ENCODE assay signal across 16 cellular contexts in genomic region chr11:127259118-127259517, GRCh38.
"Had no signal": no experiment of that assay in that cellular context is flagged by ENCODE, and none has a peak within 500 bp of the region (broad histone marks: within the 10 kb centered on the region; RNA-seq: fewer than 3 reads in every experiment).

No MANE protein-coding gene starts in this region.

- DNase-seq: colonic mucosa; effector CD4-positive, alpha-beta T cell; foreskin melanocyte; heart left ventricle; hippocampal formation; kidney glomerular epithelial cell; naive thymus-derived CD4-positive, alpha-beta T cell; nephron progenitor cell; psoas muscle; retina; right lobe of liver; stimulated activated CD4-positive, alpha-beta T cell treated with anti-CD3 and anti-CD28 coated beads, Interleukin-4, amount 100 ng/mL, for 1 hour; tibial artery had no signal

- H3K27me3 Mint-ChIP-seq: stimulated activated memory B cell treated with anti-CD40 and anti-IgM and Interleukin-4, amounts not matched to agents 10 μg/mL and 1 μg/mL and 100 μg/mL, for 72 hours; stimulated activated naive CD8-positive, alpha-beta T cell treated with anti-CD3 and anti-CD28 coated beads, Interleukin-15, Interleukin-2, amounts not matched to agents 100 ng/mL and 50 ng/mL, for 24 hours had no signal

- H3K4me1 ChIP-seq: colonic mucosa, psoas muscle, right lobe of liver, tibial artery had no signal

- H3K4me3 Mint-ChIP-seq: naive thymus-derived CD4-positive, alpha-beta T cell; nephron progenitor cell; stimulated activated memory B cell treated with anti-CD40 and anti-IgM and Interleukin-4, amounts not matched to agents 10 μg/mL and 1 μg/mL and 100 μg/mL, for 72 hours; stimulated activated naive CD8-positive, alpha-beta T cell treated with anti-CD3 and anti-CD28 coated beads, Interleukin-15, Interleukin-2, amounts not matched to agents 100 ng/mL and 50 ng/mL, for 24 hours had no signal

- H3K27me3 ChIP-seq: colonic mucosa, heart left ventricle, neutrophil, right lobe of liver, tibial artery had no signal

- H3K36me3 ChIP-seq: colonic mucosa, heart left ventricle, neutrophil, right lobe of liver, tibial artery had no signal

- H3K4me1 Mint-ChIP-seq: naive thymus-derived CD4-positive, alpha-beta T cell; stimulated activated memory B cell treated with anti-CD40 and anti-IgM and Interleukin-4, amounts not matched to agents 10 μg/mL and 1 μg/mL and 100 μg/mL, for 72 hours had no signal

- ATAC-seq: heart left ventricle; naive thymus-derived CD4-positive, alpha-beta T cell; psoas muscle; right lobe of liver; stimulated activated memory B cell treated with anti-CD40 and anti-IgM and Interleukin-4, amounts not matched to agents 10 μg/mL and 1 μg/mL and 100 μg/mL, for 72 hours had no signal

- H3K4me3 ChIP-seq: colonic mucosa, heart left ventricle, psoas muscle, right lobe of liver, tibial artery had no signal

- H3K9me3 ChIP-seq: colonic mucosa, heart left ventricle, neutrophil, psoas muscle, right lobe of liver, tibial artery had no signal

- H3K36me3 Mint-ChIP-seq: naive thymus-derived CD4-positive, alpha-beta T cell; stimulated activated memory B cell treated with anti-CD40 and anti-IgM and Interleukin-4, amounts not matched to agents 10 μg/mL and 1 μg/mL and 100 μg/mL, for 72 hours had no signal

- H3K27ac Mint-ChIP-seq: naive thymus-derived CD4-positive, alpha-beta T cell; nephron progenitor cell; stimulated activated memory B cell treated with anti-CD40 and anti-IgM and Interleukin-4, amounts not matched to agents 10 μg/mL and 1 μg/mL and 100 μg/mL, for 72 hours; stimulated activated naive CD8-positive, alpha-beta T cell treated with anti-CD3 and anti-CD28 coated beads, Interleukin-15, Interleukin-2, amounts not matched to agents 100 ng/mL and 50 ng/mL, for 24 hours had no signal

- H3K27ac ChIP-seq: colonic mucosa, heart left ventricle, neutrophil, psoas muscle, right lobe of liver, tibial artery had no signal
